In genomic region chr3:149767720-149768119, GRCh38 we compare ENCODE assay signal across 17 cellular contexts. TPM values are rescaled to one million over a fixed set of nuclear protein-coding genes. Genes with fewer than 3 reads are reported as not detected.
DNase-seq lines count a peak whose midpoint lies in the region; ATAC-seq and TF ChIP-seq lines count a peak whose summit lies in the region.
"Had no signal": no experiment of that assay in that cellular context is flagged by ENCODE, and none has a peak within 500 bp of the region (broad histone marks: within the 10 kb centered on the region; RNA-seq: fewer than 3 reads in every experiment).

No MANE protein-coding gene starts in this region.

- H3K36me3 ChIP-seq in neuronal stem cell (replicated peaks in 1 of 2; ENCODE audit: control insufficient read depth in 2 of 2, insufficient read depth in 2 of 2, low read length in 2 of 2) = no peaks in the 10 kb centered on the region
- no peaks in the 10 kb centered on the region for H3K36me3 ChIP-seq in right atrium auricular region

- H3K27ac ChIP-seq in angular gyrus (ENCODE audit: low read depth, low read length) (peak overlapping the region; percentile 97), neuronal stem cell (replicated peaks; ENCODE audit: low read length) (no peak overlapping the region), temporal lobe (ENCODE audit: low read depth, low read length) (peak overlapping the region; percentile 98), right atrium auricular region (no peak overlapping the region)

- H3K9me3 ChIP-seq in neuronal stem cell (replicated peaks in 1 of 2; ENCODE audit: control insufficient read depth in 2 of 2, insufficient read depth in 1 of 2, low read depth in 1 of 2, low read length in 2 of 2) (no peaks in the 10 kb centered on the region), right atrium auricular region (no peaks in the 10 kb centered on the region)

- no peak overlapping the region for H2AK5ac ChIP-seq in neuronal stem cell (ENCODE audit: low read depth, low read length)

- peak overlapping the region; percentile 21 for H2AFZ ChIP-seq in neuronal stem cell (ENCODE audit: low read length)

- DNase-seq in head of caudate nucleus (peak; percentile 50 to 94 (median 84)), neuronal stem cell (ENCODE audit: low spot score) (no peak), epidermal melanocyte (ENCODE audit: insufficient read length, low spot score) (no peak), right atrium auricular region (ENCODE audit: low spot score) (no peak)
- DNase-seq: COR-L47, GF-D8, NCI-H1048, NCI-H1436 treated with DMSO at 0.1 percent for 48 hours, NCI-H2081, NCI-H82 had no signal

- peaks cover 0 to 20% (median 0%) of the 10 kb centered on the region in 3 experiments for H3K27me3 ChIP-seq in neuronal stem cell (ENCODE audit: control insufficient read depth in 3 of 3, insufficient read depth in 3 of 3, low read depth in 1 of 3, low read length in 3 of 3)
- H3K27me3 ChIP-seq in right atrium auricular region = no peaks in the 10 kb centered on the region

- peak overlapping the region; percentile 38 for H3K9ac ChIP-seq in neuronal stem cell (ENCODE audit: low read depth, low read length, poor library complexity)

- H2BK120ac ChIP-seq in neuronal stem cell (ENCODE audit: low read depth, low read length) = no peak overlapping the region

- WGBS in neuronal stem cell (ENCODE audit: extremely low coverage in 2 of 2, insufficient read length in 2 of 2, insufficient replicate concordance in 1 of 2), 2 donors = no CpG with 5 or more reads among the region's 6 CpGs

- no peak overlapping the region for H2BK12ac ChIP-seq in neuronal stem cell (ENCODE audit: low read length)

- H3K4me1 ChIP-seq in neuronal stem cell (ENCODE audit: control insufficient read depth in 2 of 2, insufficient read depth in 1 of 2, low read depth in 1 of 2, low read length in 2 of 2) (peaks cover 0 to 6% of the 10 kb centered on the region in 2 donors), right atrium auricular region (no peaks in the 10 kb centered on the region)

- no peak overlapping the region for H3K14ac ChIP-seq in neuronal stem cell (ENCODE audit: low read length)

- no peak overlapping the region for H4K91ac ChIP-seq in neuronal stem cell (ENCODE audit: low read depth, low read length, poor library complexity)

- no peak overlapping the region for H3K4me2 ChIP-seq in neuronal stem cell (ENCODE audit: insufficient read depth, low read length, poor library complexity, severe bottlenecking)

- no peaks in the 10 kb centered on the region for H3K79me1 ChIP-seq in neuronal stem cell (ENCODE audit: low read depth, low read length)

- intact Hi-C loops in head of caudate nucleus (cut with DNase I) = loop anchor here (10.0 kb wide), 2 partner anchors 197 to 417 kb away; no protein-coding TSS in a partner anchor

- H2BK5ac ChIP-seq in neuronal stem cell (ENCODE audit: low read length) = no peak overlapping the region

- no peak overlapping the region for H3K4me3 ChIP-seq in neuronal stem cell (ENCODE audit: low read length in 2 of 2)
- H3K4me3 ChIP-seq in right atrium auricular region = no peak overlapping the region

- no peak overlapping the region for H3K18ac ChIP-seq in neuronal stem cell (ENCODE audit: low read length)

- no peak for ATAC-seq in GM18517 (IDR thresholded peaks at IDR 0.05; ENCODE audit: unreplicated experiment)

- H3K4ac ChIP-seq in neuronal stem cell (ENCODE audit: low read length) = no peak overlapping the region

- H4K8ac ChIP-seq in neuronal stem cell (ENCODE audit: low read depth, low read length) = no peak overlapping the region

- no peak overlapping the region for H3K23ac ChIP-seq in neuronal stem cell (ENCODE audit: low read depth, low read length, poor library complexity)

- no peak overlapping the region for H2BK15ac ChIP-seq in neuronal stem cell (ENCODE audit: low read length)

- no peak for TF ChIP-seq CTCF in right atrium auricular region (IDR thresholded peaks at IDR 0.05)

RNA-seq across cellular contexts. Expression of gene COMMD2, which starts 15.4 kb away (rescaled TPM):
- 36.5 TPM for polyA plus RNA-seq in neuronal stem cell (2013, experiment 1 of 2)
- polyA plus RNA-seq in neuronal stem cell (2013, experiment 2 of 2) = 36.8 TPM
- total RNA-seq in temporal lobe = 68.1 TPM
- total RNA-seq in right atrium auricular region = 10 to 100 TPM; 10.3 to 10.6 TPM

RNA-seq across cellular contexts. Expression of gene ANKUB1, which starts 24.6 kb away (rescaled TPM):
- polyA plus RNA-seq in neuronal stem cell (2013, experiment 1 of 2) = not detected
- not detected for polyA plus RNA-seq in neuronal stem cell (2013, experiment 2 of 2)
- 0.25 TPM for total RNA-seq in temporal lobe
- not detected for total RNA-seq in right atrium auricular region
- total RNA-seq: Daoy, H4, MCF 10A, NCI-H460 had no signal

RNA-seq across cellular contexts. Expression of gene RNF13, which starts 45.3 kb away (rescaled TPM):
- polyA plus RNA-seq in neuronal stem cell (2013, experiment 1 of 2) = 31.8 TPM
- 32.2 TPM for polyA plus RNA-seq in neuronal stem cell (2013, experiment 2 of 2)
- total RNA-seq in temporal lobe (59.7 TPM), right atrium auricular region (10 to 100 TPM; 48.8 to 56.0 TPM)

Comparison
In these comparisons a context has a peak if more than half of its experiments do, and no peak if none do; other contexts are left out.
1. H3K27ac ChIP-seq: peak in angular gyrus (single experiment) and temporal lobe (single experiment); none in neuronal stem cell (single experiment) and right atrium auricular region (0 of 2).
2. DNase-seq: peak in head of caudate nucleus (42 of 42); none in neuronal stem cell (single experiment), epidermal melanocyte (single experiment) and right atrium auricular region (single experiment).